Comparison of ENCODE assay signal across 8 cellular contexts in genomic region chr2:152716805-152717241, GRCh38. TPM values are rescaled to one million over a fixed set of nuclear protein-coding genes. Genes with fewer than 3 reads are reported as not detected.
DNase-seq lines count a peak whose midpoint lies in the region; ATAC-seq, FAIRE-seq and TF ChIP-seq lines count a peak whose summit lies in the region.

No MANE protein-coding gene starts in this region.

- DNase-seq in PC-3 (peak; percentile 19), astrocyte (ENCODE audit: low read depth) (peak; percentile 23), left kidney (ENCODE audit: low read depth, low spot score) (peak; percentile 80), foreskin melanocyte (no peak), occipital lobe (lab: John Stamatoyannopoulos, UW) (no peak)
- peak; percentile 22 for DNase-seq in stimulated activated CD8-positive, alpha-beta memory T cell treated with anti-CD3 and anti-CD28 coated beads, Interleukin-4, amount 100 ng/mL, for 24 hours (ENCODE audit: low read depth)

- intact Hi-C loops in PC-3 (cut with micrococcal nuclease) = loop anchor here (2.0 kb wide), 1 partner anchor 542 kb away; the partner anchor contains the start of gene STAM2

- peak; percentile 0 for ATAC-seq in HG02642 (IDR thresholded peaks at IDR 0.05; ENCODE audit: poor library complexity, unreplicated experiment)
- ATAC-seq in PC-3 = no peak; the same call in 1 of the 2 replicates

- H3K4me3 Mint-ChIP-seq in astrocyte (ENCODE audit: unreplicated experiment) = peak overlapping the region; percentile 96

- H3K9me3 ChIP-seq in ES-I3 (ENCODE audit: control insufficient read depth, insufficient read depth, low read length) = no peaks in the 10 kb centered on the region
- H3K9me3 ChIP-seq in PC-3 (ENCODE audit: low read length) = no peaks in the 10 kb centered on the region
- no peaks in the 10 kb centered on the region for H3K9me3 ChIP-seq in astrocyte (ENCODE audit: insufficient read depth, low read depth, low read length)

- H3K27me3 Mint-ChIP-seq in astrocyte (ENCODE audit: low read depth, unreplicated experiment) = no peaks in the 10 kb centered on the region

- no peak for FAIRE-seq in astrocyte (lab: Jason Lieb, UNC)

- H4K20me1 ChIP-seq in PC-3 (ENCODE audit: low read length) (peaks cover 47% of the 10 kb centered on the region), astrocyte (ENCODE audit: insufficient read depth, low read length) (peaks cover 41% of the 10 kb centered on the region)

- H3K9ac ChIP-seq in ES-I3 (ENCODE audit: low read depth, low read length) = peak overlapping the region; percentile 94
- H3K9ac ChIP-seq in PC-3 (ENCODE audit: low read length) = peak overlapping the region; percentile 98
- peak overlapping the region; percentile 99 for H3K9ac ChIP-seq in astrocyte (ENCODE audit: low read length)

- BruUV-seq in PC-3 (replicated peaks; lab: Mats Ljungman, UMichigan) = TSS peak; percentile 35

- peak overlapping the region; percentile 85 for H3K4me2 ChIP-seq in PC-3 (ENCODE audit: low read length)
- H3K4me2 ChIP-seq in astrocyte (ENCODE audit: low read length) = peak overlapping the region; percentile 90

- H3K9me3 Mint-ChIP-seq in astrocyte (ENCODE audit: unreplicated experiment) = no peaks in the 10 kb centered on the region

- H3F3A ChIP-seq in PC-3 (ENCODE audit: low read length, unreplicated experiment) = no peaks in the 10 kb centered on the region

- CTCF ChIA-PET in PC-3 (lab: Charles Lee) = no interaction called here

- H3K27me3 ChIP-seq in PC-3 (ENCODE audit: low read length) = no peaks in the 10 kb centered on the region
- H3K27me3 ChIP-seq in astrocyte (ENCODE audit: insufficient read depth, low read length) = no peaks in the 10 kb centered on the region

- H3K36me3 ChIP-seq in ES-I3 (ENCODE audit: insufficient read depth, low read length) = no peaks in the 10 kb centered on the region; the same call in 1 of the 2 replicates
- peaks cover 40% of the 10 kb centered on the region for H3K36me3 ChIP-seq in PC-3 (ENCODE audit: low read depth, low read length)
- peaks cover 27% of the 10 kb centered on the region for H3K36me3 ChIP-seq in astrocyte (ENCODE audit: insufficient read depth, low read length)

- POLR2A ChIA-PET in PC-3 (lab: Charles Lee; ENCODE audit: unreplicated experiment) = interaction anchor here (0.6 to 0.9 kb wide), 5 partner anchors 23 to 1217 kb away, joined by 3 to 18 read pairs (median 4); no protein-coding TSS in a partner anchor

- peaks cover 20% of the 10 kb centered on the region for H3K4me1 Mint-ChIP-seq in astrocyte (ENCODE audit: low read depth, unreplicated experiment)

- H3K36me3 Mint-ChIP-seq in astrocyte (ENCODE audit: low read depth, unreplicated experiment) = peaks cover 4% of the 10 kb centered on the region

- TF ChIP-seq CTCF in PC-3 (conservative IDR thresholded peaks at IDR 0.05; ENCODE audit: low read depth, low read length) (no peak), astrocyte (IDR thresholded peaks at IDR 0.05; ENCODE audit: insufficient read depth, low read depth, low read length) (no peak)

- no peaks in the 10 kb centered on the region for H3K9me2 ChIP-seq in PC-3 (replicated peaks; ENCODE audit: low read length)

- peak overlapping the region; percentile 88 for H3K27ac Mint-ChIP-seq in astrocyte (ENCODE audit: unreplicated experiment)

- peaks cover 80% of the 10 kb centered on the region for H3K79me2 ChIP-seq in PC-3 (ENCODE audit: low read length)
- H3K79me2 ChIP-seq in astrocyte (ENCODE audit: insufficient read depth, low read length) = peaks cover 83% of the 10 kb centered on the region

- peak overlapping the region; percentile 84 for H2AFZ ChIP-seq in PC-3 (ENCODE audit: low read length)
- H2AFZ ChIP-seq in astrocyte (ENCODE audit: low read depth, low read length) = peak overlapping the region; percentile 71

- H3K4me3 ChIP-seq in PC-3 (ENCODE audit: low read length) = peak overlapping the region; percentile 99
- peak overlapping the region; percentile 95 for H3K4me3 ChIP-seq in astrocyte (ENCODE audit: insufficient read depth, low read depth, low read length)

- peak overlapping the region; percentile 46 for H3K27ac ChIP-seq in PC-3 (ENCODE audit: low read length)
- H3K27ac ChIP-seq in astrocyte (ENCODE audit: low read depth, low read length) = peak overlapping the region; percentile 96

- H3K4me1 ChIP-seq in ES-I3 (ENCODE audit: insufficient read depth, low read length) (peaks cover 7% of the 10 kb centered on the region; the same call in 1 of the 2 replicates), PC-3 (ENCODE audit: insufficient read depth, low read length) (peaks cover 22% of the 10 kb centered on the region), astrocyte (ENCODE audit: insufficient read depth, low read length) (peaks cover 16% of the 10 kb centered on the region)

RNA-seq across cellular contexts. Expression of gene PRPF40A, which starts 0.4 kb away (rescaled TPM):
- total RNA-seq in PC-3 (2014; rRNA removed) (120 and 140 TPM in 2 replicates), astrocyte (126 and 131 TPM in 2 replicates), occipital lobe (127 TPM)

RNA-seq across cellular contexts. Expression of gene ARL6IP6, which starts 1.6 kb away (rescaled TPM):
- 19.0 and 21.4 TPM in 2 replicates for total RNA-seq in PC-3 (2014; rRNA removed)
- total RNA-seq in astrocyte = 17.0 and 18.1 TPM in 2 replicates
- 38.2 TPM for total RNA-seq in occipital lobe

Comparison
In these comparisons a context has a peak if more than half of its experiments do, and no peak if none do; other contexts are left out.
1. DNase-seq: peak in PC-3 (single experiment), astrocyte (single experiment), left kidney (single experiment) and stimulated activated CD8-positive, alpha-beta memory T cell treated with anti-CD3 and anti-CD28 coated beads, Interleukin-4, amount 100 ng/mL, for 24 hours (single experiment); none in foreskin melanocyte (single experiment) and occipital lobe (single experiment).
2. Peak in every context shown above with its lines, with median percentiles within 50 percentile points of each other: H3K9ac ChIP-seq.